Comparison of ENCODE assay signal across 3 cellular contexts in the genomic region with DNA sequence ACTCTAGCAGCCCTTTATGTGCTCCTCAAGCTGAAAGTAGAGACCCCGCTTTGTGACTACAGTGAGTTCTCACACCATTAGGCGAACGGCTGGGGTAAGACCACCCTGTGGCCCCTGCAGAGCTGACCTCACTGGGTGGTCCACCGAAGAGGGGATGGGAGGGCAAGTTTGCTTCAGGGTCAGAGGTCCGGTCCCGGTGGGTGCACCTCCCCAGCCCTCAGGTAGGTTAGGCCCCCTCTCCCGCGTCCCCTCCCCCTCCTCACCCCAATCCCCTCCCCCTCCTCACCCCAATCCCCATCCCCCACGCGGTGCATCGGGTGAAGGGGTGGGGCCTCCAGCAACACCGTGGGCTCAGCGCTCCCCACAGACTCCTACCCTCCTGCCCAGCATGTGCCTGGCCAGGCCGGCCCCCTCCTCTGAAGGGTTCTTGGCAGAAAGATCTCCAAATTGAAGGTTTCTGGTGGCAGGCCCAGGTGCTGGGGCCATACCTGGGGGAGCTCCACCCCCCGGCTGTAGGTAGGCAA.
TF ChIP-seq lines count a peak whose summit lies in the region.

No MANE protein-coding gene starts in this region.

TF ChIP-seq in GM23338, 12 proteins besides CTCF, POLR2A, EP300 and RAD21 (continues in another document):
- no peak for TF ChIP-seq REST (IDR thresholded peaks at IDR 0.05; ENCODE audit: unreplicated experiment)
- no peak for TF ChIP-seq STAT1 (IDR thresholded peaks at IDR 0.05; ENCODE audit: unreplicated experiment)
- no peak for TF ChIP-seq ZNF114 (CRISPR knock-in tag; IDR thresholded peaks at IDR 0.05)
- TF ChIP-seq ZNF331 (CRISPR knock-in tag; IDR thresholded peaks at IDR 0.05; ENCODE audit: low read depth): no peak
- TF ChIP-seq NANOG (IDR thresholded peaks at IDR 0.05; ENCODE audit: borderline replicate concordance): no peak
- no peak for TF ChIP-seq EZH2phosphoT487 (IDR thresholded peaks at IDR 0.05; ENCODE audit: unreplicated experiment)
- no peak for TF ChIP-seq POLR2AphosphoS5 (IDR thresholded peaks at IDR 0.05; ENCODE audit: low read depth)

TF ChIP-seq in H1, 55 proteins besides CTCF, POLR2A, EP300 and RAD21:
- TF ChIP-seq EGR1 (IDR thresholded peaks at IDR 0.05; ENCODE audit: borderline replicate concordance, low read depth, low read length) (no peak), ZNF274 (IDR thresholded peaks at IDR 0.05; ENCODE audit: borderline replicate concordance, extremely low read depth, low read length) (no peak), RNF2 (IDR thresholded peaks at IDR 0.05; ENCODE audit: borderline replicate concordance, low read depth, low read length, missing control alignments, poor library complexity, severe bottlenecking) (no peak), RBBP5 (IDR thresholded peaks at IDR 0.05; ENCODE audit: borderline replicate concordance, low read depth, low read length) (no peak), POLR2AphosphoS5 (IDR thresholded peaks at IDR 0.05; ENCODE audit: low read depth, low read length) (no peak), ATF2 (IDR thresholded peaks at IDR 0.05; ENCODE audit: low read length) (no peak), EZH2 (IDR thresholded peaks at IDR 0.05; ENCODE audit: low read depth, low read length, severe bottlenecking) (no peak), SP1 (IDR thresholded peaks at IDR 0.05; ENCODE audit: low read depth, low read length) (no peak), POU5F1 (IDR thresholded peaks at IDR 0.05; ENCODE audit: low read depth, low read length) (no peak), RXRA (IDR thresholded peaks at IDR 0.05; ENCODE audit: insufficient read depth, low read depth, low read length) (no peak), TCF12 (IDR thresholded peaks at IDR 0.05; ENCODE audit: low read depth, low read length) (no peak), FOSL1 (IDR thresholded peaks at IDR 0.05; ENCODE audit: insufficient read depth, low read depth, low read length) (no peak), CTBP2 (IDR thresholded peaks at IDR 0.05; ENCODE audit: borderline replicate concordance, insufficient read depth, insufficient read length, low read length) (no peak), ASH2L (IDR thresholded peaks at IDR 0.05; ENCODE audit: low read length) (no peak)
- TF ChIP-seq, protein P1, sequence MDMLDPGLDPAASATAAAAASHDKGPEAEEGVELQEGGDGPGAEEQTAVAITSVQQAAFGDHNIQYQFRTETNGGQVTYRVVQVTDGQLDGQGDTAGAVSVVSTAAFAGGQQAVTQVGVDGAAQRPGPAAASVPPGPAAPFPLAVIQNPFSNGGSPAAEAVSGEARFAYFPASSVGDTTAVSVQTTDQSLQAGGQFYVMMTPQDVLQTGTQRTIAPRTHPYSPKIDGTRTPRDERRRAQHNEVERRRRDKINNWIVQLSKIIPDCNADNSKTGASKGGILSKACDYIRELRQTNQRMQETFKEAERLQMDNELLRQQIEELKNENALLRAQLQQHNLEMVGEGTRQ (IDR thresholded peaks at IDR 0.05; ENCODE audit: low read length): no peak
- TF ChIP-seq, protein P2, sequence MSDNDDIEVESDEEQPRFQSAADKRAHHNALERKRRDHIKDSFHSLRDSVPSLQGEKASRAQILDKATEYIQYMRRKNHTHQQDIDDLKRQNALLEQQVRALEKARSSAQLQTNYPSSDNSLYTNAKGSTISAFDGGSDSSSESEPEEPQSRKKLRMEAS (IDR thresholded peaks at IDR 0.05): no peak
- TF ChIP-seq, protein P3, sequence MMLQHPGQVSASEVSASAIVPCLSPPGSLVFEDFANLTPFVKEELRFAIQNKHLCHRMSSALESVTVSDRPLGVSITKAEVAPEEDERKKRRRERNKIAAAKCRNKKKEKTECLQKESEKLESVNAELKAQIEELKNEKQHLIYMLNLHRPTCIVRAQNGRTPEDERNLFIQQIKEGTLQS (IDR thresholded peaks at IDR 0.05; ENCODE audit: insufficient read depth, low read depth, low read length): no peak

TF ChIP-seq in GM12891, 5 proteins besides CTCF, POLR2A, EP300 and RAD21:
- TF ChIP-seq SPI1 (IDR thresholded peaks at IDR 0.05; ENCODE audit: low read depth, low read length): no peak
- no peak for TF ChIP-seq POU2F2 (IDR thresholded peaks at IDR 0.05; ENCODE audit: low read depth, low read length)
- no peak for TF ChIP-seq TAF1 (IDR thresholded peaks at IDR 0.05; ENCODE audit: low read depth, low read length)
- no peak for TF ChIP-seq POLR2AphosphoS5 (IDR thresholded peaks at IDR 0.05; ENCODE audit: low read depth, low read length)
- no peak for TF ChIP-seq PAX5 (IDR thresholded peaks at IDR 0.05; ENCODE audit: insufficient read depth, low read length, severe bottlenecking)
TF ChIP-seq in GM12891: peak in this region for 0.
